12 cellular contexts compared by ENCODE assay signal in genomic region chr20:48467622-48468021, GRCh38.
DNase-seq lines count a peak whose midpoint lies in the region; ATAC-seq and TF ChIP-seq lines count a peak whose summit lies in the region.
"Had no signal": no experiment of that assay in that cellular context is flagged by ENCODE, and none has a peak within 500 bp of the region (broad histone marks: within the 10 kb centered on the region; RNA-seq: fewer than 3 reads in every experiment).

No MANE protein-coding gene starts in this region.

- H3K4me1 ChIP-seq in adrenal gland (replicated peaks in 1 of 2), result no peaks in the 10 kb centered on the region

- no peak overlapping the region for H3K4me3 ChIP-seq in adrenal gland
- H3K4me3 ChIP-seq: lung had no signal

- no peak for TF ChIP-seq CTCF in adrenal gland (IDR thresholded peaks at IDR 0.05)

- no peaks in the 10 kb centered on the region for H3K27me3 Mint-ChIP-seq in activated naive CD4-positive, alpha-beta T cell treated with anti-CD3 and anti-CD28 coated beads for 36 hours (ENCODE audit: low read depth)

- peak in 1 of 2 donors; percentile 14 for DNase-seq in activated naive CD4-positive, alpha-beta T cell treated with anti-CD3 and anti-CD28 coated beads, Interleukin-2, amount 50 U/mL, for 72 hours (ENCODE audit: low spot score in 2 of 2)
- DNase-seq in activated naive CD4-positive, alpha-beta T cell treated with anti-CD3 and anti-CD28 coated beads for 36 hours, result no peak
- peak; percentile 48 for DNase-seq in NAMALWA (ENCODE audit: low spot score)
- peak in 6 of 7 donors; percentile 10 to 54 (median 26) for DNase-seq in adrenal gland
- DNase-seq in stimulated activated effector memory CD8-positive, alpha-beta T cell treated with anti-CD3 and anti-CD28 coated beads, Interleukin-12 subunit alpha, Interleukin-12 subunit beta, amount 100 ng/mL, for 72 hours (ENCODE audit: low spot score in 2 of 2), result no peak
- no peak for DNase-seq in amygdala (lab: John Stamatoyannopoulos, UW)
- DNase-seq in hepatic stellate cell (ENCODE audit: low spot score), result no peak
- DNase-seq: NCI-H1105 treated with DMSO at 0.1 percent for 48 hours had no signal

- no peak overlapping the region for H3K4me3 Mint-ChIP-seq in activated naive CD4-positive, alpha-beta T cell treated with anti-CD3 and anti-CD28 coated beads for 36 hours
- H3K4me3 Mint-ChIP-seq in stimulated activated effector memory CD8-positive, alpha-beta T cell treated with anti-CD3 and anti-CD28 coated beads, Interleukin-12 subunit alpha, Interleukin-12 subunit beta, amount 100 ng/mL, for 72 hours, result no peak overlapping the region
- H3K4me3 Mint-ChIP-seq: central memory CD8-positive, alpha-beta T cell had no signal

- H3K9me3 ChIP-seq in adrenal gland (replicated peaks in 1 of 3), result no peaks in the 10 kb centered on the region

- peak overlapping the region in 1 of 2 donors; percentile 65 for H3K27ac Mint-ChIP-seq in activated naive CD4-positive, alpha-beta T cell treated with anti-CD3 and anti-CD28 coated beads, Interleukin-2, amount 50 U/mL, for 72 hours
- H3K27ac Mint-ChIP-seq in activated naive CD4-positive, alpha-beta T cell treated with anti-CD3 and anti-CD28 coated beads for 36 hours, result no peak overlapping the region
- H3K27ac Mint-ChIP-seq in stimulated activated effector memory CD8-positive, alpha-beta T cell treated with anti-CD3 and anti-CD28 coated beads, Interleukin-12 subunit alpha, Interleukin-12 subunit beta, amount 100 ng/mL, for 72 hours, result no peak overlapping the region

- TF ChIP-seq POLR2A in adrenal gland (IDR thresholded peaks at IDR 0.05), result no peak

- no peaks in the 10 kb centered on the region for H3K36me3 Mint-ChIP-seq in activated naive CD4-positive, alpha-beta T cell treated with anti-CD3 and anti-CD28 coated beads, Interleukin-2, amount 50 U/mL, for 72 hours
- H3K36me3 Mint-ChIP-seq in activated naive CD4-positive, alpha-beta T cell treated with anti-CD3 and anti-CD28 coated beads for 36 hours (ENCODE audit: low read depth), result no peaks in the 10 kb centered on the region
- no peaks in the 10 kb centered on the region for H3K36me3 Mint-ChIP-seq in stimulated activated effector memory CD8-positive, alpha-beta T cell treated with anti-CD3 and anti-CD28 coated beads, Interleukin-12 subunit alpha, Interleukin-12 subunit beta, amount 100 ng/mL, for 72 hours

- H3K4me1 Mint-ChIP-seq in activated naive CD4-positive, alpha-beta T cell treated with anti-CD3 and anti-CD28 coated beads for 36 hours (ENCODE audit: low read depth), result no peaks in the 10 kb centered on the region
- H3K4me1 Mint-ChIP-seq in stimulated activated effector memory CD8-positive, alpha-beta T cell treated with anti-CD3 and anti-CD28 coated beads, Interleukin-12 subunit alpha, Interleukin-12 subunit beta, amount 100 ng/mL, for 72 hours, result no peaks in the 10 kb centered on the region
- H3K4me1 Mint-ChIP-seq: central memory CD8-positive, alpha-beta T cell had no signal

- CTCF ChIA-PET in activated naive CD4-positive, alpha-beta T cell treated with anti-CD3 and anti-CD28 coated beads for 36 hours (lab: Charles Lee), result no interaction called here

- peak; percentile 48 to 73 for ATAC-seq in activated naive CD4-positive, alpha-beta T cell treated with anti-CD3 and anti-CD28 coated beads, Interleukin-2, amount 50 U/mL, for 72 hours
- peak; percentile 45 for ATAC-seq in stimulated activated effector memory CD8-positive, alpha-beta T cell treated with anti-CD3 and anti-CD28 coated beads, Interleukin-12 subunit alpha, Interleukin-12 subunit beta, amount 100 ng/mL, for 72 hours
- ATAC-seq in HG03159 (IDR thresholded peaks at IDR 0.05; ENCODE audit: unreplicated experiment), result no peak
- ATAC-seq: Right ventricle myocardium inferior had no signal

- intact Hi-C loops in activated naive CD4-positive, alpha-beta T cell treated with anti-CD3 and anti-CD28 coated beads for 36 hours (cut with micrococcal nuclease), result no loop called here
- intact Hi-C loops in adrenal gland (cut with DNase I), result no loop called here

- H3K36me3 ChIP-seq in adrenal gland (replicated peaks in 1 of 2), result no peaks in the 10 kb centered on the region

- WGBS in adrenal gland, 4 donors, result 78 to 92% (median 84%) methylated on average over 2 of the region's 2 CpGs

- H3K9me3 Mint-ChIP-seq in activated naive CD4-positive, alpha-beta T cell treated with anti-CD3 and anti-CD28 coated beads, Interleukin-2, amount 50 U/mL, for 72 hours, result no peaks in the 10 kb centered on the region
- H3K9me3 Mint-ChIP-seq in activated naive CD4-positive, alpha-beta T cell treated with anti-CD3 and anti-CD28 coated beads for 36 hours, result no peaks in the 10 kb centered on the region
- no peaks in the 10 kb centered on the region for H3K9me3 Mint-ChIP-seq in stimulated activated effector memory CD8-positive, alpha-beta T cell treated with anti-CD3 and anti-CD28 coated beads, Interleukin-12 subunit alpha, Interleukin-12 subunit beta, amount 100 ng/mL, for 72 hours
- H3K9me3 Mint-ChIP-seq: central memory CD8-positive, alpha-beta T cell had no signal

- no peak overlapping the region for H3K27ac ChIP-seq in adrenal gland

- H3K27me3 ChIP-seq in adrenal gland, result no peaks in the 10 kb centered on the region

Comparison
In these comparisons a context has a peak if more than half of its experiments do, and no peak if none do; other contexts are left out.
1. DNase-seq: peak in NAMALWA (single experiment) and adrenal gland (6 of 7); none in activated naive CD4-positive, alpha-beta T cell treated with anti-CD3 and anti-CD28 coated beads for 36 hours (single experiment), stimulated activated effector memory CD8-positive, alpha-beta T cell treated with anti-CD3 and anti-CD28 coated beads, Interleukin-12 subunit alpha, Interleukin-12 subunit beta, amount 100 ng/mL, for 72 hours (0 of 2), amygdala (0 of 56) and hepatic stellate cell (single experiment).